Comparison of ENCODE assay signal across 18 cellular contexts in genomic region chr1:205662791-205663190, GRCh38. TPM values are rescaled to one million over a fixed set of nuclear protein-coding genes. Genes with fewer than 3 reads are reported as not detected.
DNase-seq lines count a peak whose midpoint lies in the region; ATAC-seq, FAIRE-seq and TF ChIP-seq lines count a peak whose summit lies in the region.
"Had no signal": no experiment of that assay in that cellular context is flagged by ENCODE, and none has a peak within 500 bp of the region (broad histone marks: within the 10 kb centered on the region; RNA-seq: fewer than 3 reads in every experiment).

No MANE protein-coding gene starts in this region.

- WGBS in liver, result 92% methylated on average over 24 of the region's 24 CpGs
- 93% methylated on average over 12 of the region's 24 CpGs for WGBS in HepG2 (ENCODE audit: low lambda C conversion rate)
- 98% methylated on average over 24 of the region's 24 CpGs for WGBS in mesenchymal stem cell

- H2BK120ac ChIP-seq in mesenchymal stem cell (ENCODE audit: low read depth, low read length), result no peak overlapping the region

- no peak for TF ChIP-seq CTCF in liver (IDR thresholded peaks at IDR 0.05; ENCODE audit: low read depth, low read length, missing input control)
- no peak for TF ChIP-seq CTCF in HepG2 (CRISPR knock-in tag; IDR thresholded peaks at IDR 0.05)
- no peak for TF ChIP-seq CTCF in WERI-Rb-1 (IDR thresholded peaks at IDR 0.05; ENCODE audit: low read depth, low read length)

- no peak overlapping the region for H3K14ac ChIP-seq in mesenchymal stem cell (ENCODE audit: low read length in 2 of 2)

- POLR2A ChIA-PET in HepG2 (lab: Yijun Ruan, JAX), result no interaction called here

- ATAC-seq in HepG2 (no peak), HG02970 (IDR thresholded peaks at IDR 0.05; ENCODE audit: low FRiP score, unreplicated experiment) (no peak)

- H3K27ac ChIP-seq in liver (ENCODE audit: low read depth in 1 of 2, low read length in 2 of 2) (peak overlapping the region; percentile 86 to 94), HepG2 (ENCODE audit: extremely low read length, insufficient read depth, low read length) (no peak overlapping the region), WERI-Rb-1 (peak overlapping the region; percentile 91), mesenchymal stem cell (ENCODE audit: low read length, poor library complexity, severe bottlenecking) (no peak overlapping the region), temporal lobe (ENCODE audit: low read depth, low read length) (peak overlapping the region; percentile 61)
- H3K27ac ChIP-seq: Peyer's patch had no signal

- peak overlapping the region; percentile 52 for H4K91ac ChIP-seq in mesenchymal stem cell (ENCODE audit: low read length)

- H4K8ac ChIP-seq in mesenchymal stem cell (ENCODE audit: low read length), result no peak overlapping the region

- H2BK15ac ChIP-seq in mesenchymal stem cell (ENCODE audit: low read depth, poor library complexity, severe bottlenecking), result no peak overlapping the region

- H3K36me3 ChIP-seq in liver (ENCODE audit: control insufficient read depth in 4 of 4, insufficient read depth in 3 of 4, low read depth in 1 of 4, low read length in 3 of 4) (peaks cover 0 to 8% (median 4%) of the 10 kb centered on the region in 4 donors), HepG2 (replicated peaks in 1 of 2; ENCODE audit: control insufficient read depth in 1 of 2, insufficient read depth in 2 of 2, low read length in 2 of 2) (peaks cover 0 to 1% of the 10 kb centered on the region in 2 experiments; a peak in 1 of 5 replicates), WERI-Rb-1 (peaks cover 56% of the 10 kb centered on the region), mesenchymal stem cell (ENCODE audit: control insufficient read depth in 1 of 2, insufficient read depth in 2 of 2, low read depth in 1 of 2, low read length in 2 of 2) (peaks cover 0 to 42% of the 10 kb centered on the region in 2 experiments)
- H3K36me3 ChIP-seq: MG63 had no signal

- H3K27me3 ChIP-seq in liver (ENCODE audit: control insufficient read depth in 4 of 4, insufficient read depth in 4 of 4, low read length in 3 of 4), result no peaks in the 10 kb centered on the region
- H3K27me3 ChIP-seq in HepG2 (ENCODE audit: control insufficient read depth in 1 of 2, insufficient read depth in 2 of 2, low read length in 2 of 2), result no peaks in the 10 kb centered on the region
- H3K27me3 ChIP-seq in WERI-Rb-1 (ENCODE audit: insufficient read depth, low read depth, severe bottlenecking), result no peaks in the 10 kb centered on the region
- H3K27me3 ChIP-seq in mesenchymal stem cell (ENCODE audit: control insufficient read depth in 1 of 2, insufficient read depth in 1 of 2, low read length in 2 of 2), result peaks cover 0 to 25% of the 10 kb centered on the region in 2 experiments
- H3K27me3 ChIP-seq: MG63, Peyer's patch had no signal

- H3K79me2 ChIP-seq in HepG2 (ENCODE audit: insufficient read depth, low read length), result no peaks in the 10 kb centered on the region

- in situ Hi-C loops in HepG2 (cut with HindIII; ENCODE audit: extremely low pct_ligation_motif_present, low pct_unique_long_range_greater_than_20kb), result no loop called here

- H3K4me2 ChIP-seq in HepG2 (ENCODE audit: low read depth, low read length) (no peak overlapping the region), mesenchymal stem cell (ENCODE audit: low read length, poor library complexity, severe bottlenecking) (no peak overlapping the region)

- CTCF ChIA-PET in HepG2 (lab: Yijun Ruan, JAX; ENCODE audit: low intra/inter-chr PET ratio, low total read pairs), result no interaction called here

- H3K4me1 ChIP-seq in liver (ENCODE audit: control insufficient read depth in 4 of 4, insufficient read depth in 4 of 4, low read length in 3 of 4), result peaks cover 13 to 80% (median 50%) of the 10 kb centered on the region in 4 donors
- peaks cover 43% of the 10 kb centered on the region for H3K4me1 ChIP-seq in HepG2 (ENCODE audit: insufficient read depth, low read length)
- peaks cover 19% of the 10 kb centered on the region for H3K4me1 ChIP-seq in mesenchymal stem cell (ENCODE audit: control insufficient read depth, insufficient read depth, low read depth, low read length)

- H3K18ac ChIP-seq in mesenchymal stem cell (ENCODE audit: low read depth in 1 of 2, low read length in 2 of 2), result no peak overlapping the region

- DNase-seq in HepG2 (ENCODE audit: low spot score), result no peak
- no peak for DNase-seq in WERI-Rb-1
- DNase-seq in mesenchymal stem cell, result no peak
- no peak for DNase-seq in NK-92 treated with Interleukin-12 subunit alpha and Interleukin-12 subunit beta, amount 100 ng/mL, for 24 hours (lab: John Stamatoyannopoulos, UW)
- no peak for DNase-seq in MV-4-11 (lab: John Stamatoyannopoulos, UW)
- DNase-seq: AML-193, DMS79 treated with DMSO at 0.1 percent for 48 hours, H9, Kasumi-1, MG63, NCI-H1048, NCI-H1436, NCI-H1930, NCI-H510A, Peyer's patch had no signal

- TF ChIP-seq EP300 in HepG2 (IDR thresholded peaks at IDR 0.05; ENCODE audit: low read depth in 2 of 2, low read length in 2 of 2) (no peak), HepG2 (CRISPR knock-in tag; IDR thresholded peaks at IDR 0.05; ENCODE audit: borderline replicate concordance) (no peak)

- H2BK5ac ChIP-seq in mesenchymal stem cell (ENCODE audit: low read depth, low read length, poor library complexity, severe bottlenecking), result no peak overlapping the region

- no TSS peak for BruUV-seq in HepG2 (replicated peaks; lab: Mats Ljungman, UMichigan)

- H3K4me3 ChIP-seq in liver (ENCODE audit: low read depth in 1 of 3, low read length in 3 of 3), result no peak overlapping the region
- H3K4me3 ChIP-seq in HepG2 (replicated peaks in 1 of 3; ENCODE audit: insufficient read depth in 1 of 3, low read depth in 2 of 3, low read length in 3 of 3), result no peak overlapping the region
- H3K4me3 ChIP-seq in WERI-Rb-1 (ENCODE audit: low read depth, low read length), result no peak overlapping the region
- no peak overlapping the region for H3K4me3 ChIP-seq in mesenchymal stem cell (ENCODE audit: insufficient read depth in 1 of 2, low read depth in 1 of 2, low read length in 2 of 2)
- H3K4me3 ChIP-seq: MG63, Peyer's patch had no signal

- H3K9me3 ChIP-seq in liver (ENCODE audit: control insufficient read depth in 4 of 4, low read length in 3 of 4), result no peaks in the 10 kb centered on the region
- no peaks in the 10 kb centered on the region for H3K9me3 ChIP-seq in HepG2 (ENCODE audit: low read length)
- no peaks in the 10 kb centered on the region for H3K9me3 ChIP-seq in WERI-Rb-1 (ENCODE audit: severe bottlenecking)
- H3K9me3 ChIP-seq in mesenchymal stem cell (ENCODE audit: control insufficient read depth, low read length), result no peaks in the 10 kb centered on the region
- H3K9me3 ChIP-seq: MG63, Peyer's patch had no signal

- no peak overlapping the region for H2AFZ ChIP-seq in HepG2 (ENCODE audit: low read length)
- no peak overlapping the region for H2AFZ ChIP-seq in mesenchymal stem cell (ENCODE audit: low read depth, low read length)

- H2AK5ac ChIP-seq in mesenchymal stem cell (ENCODE audit: low read length, severe bottlenecking), result no peak overlapping the region

- H3K4ac ChIP-seq in mesenchymal stem cell (ENCODE audit: low read depth in 1 of 2, low read length in 2 of 2), result no peak overlapping the region

- peaks cover 19% of the 10 kb centered on the region for H3K79me1 ChIP-seq in mesenchymal stem cell (replicated peaks; ENCODE audit: low read length, poor library complexity, severe bottlenecking)

- no peak overlapping the region for H3K23ac ChIP-seq in mesenchymal stem cell (ENCODE audit: low read length in 2 of 2)

- no peak overlapping the region for H2BK12ac ChIP-seq in mesenchymal stem cell (ENCODE audit: low read length in 2 of 2)

- TF ChIP-seq POLR2A in HepG2 (IDR thresholded peaks at IDR 0.05; ENCODE audit: insufficient read depth in 1 of 2, low read depth in 2 of 2, low read length in 2 of 2), result no peak

- intact Hi-C loops in HepG2 (cut with micrococcal nuclease; ENCODE audit: unreplicated experiment), result no loop called here

- no peak for FAIRE-seq in HepG2 (lab: Jason Lieb, UNC)

- H3K9ac ChIP-seq in liver (ENCODE audit: low read depth in 1 of 2, low read length in 2 of 2) (no peak overlapping the region), HepG2 (ENCODE audit: insufficient read depth, low read depth, low read length) (no peak overlapping the region), mesenchymal stem cell (ENCODE audit: low read length) (no peak overlapping the region)

- H4K20me1 ChIP-seq in HepG2 (ENCODE audit: insufficient read depth, low read length), result no peaks in the 10 kb centered on the region

- TF ChIP-seq RAD21 in liver (IDR thresholded peaks at IDR 0.05), result no peak
- no peak for TF ChIP-seq RAD21 in HepG2 (CRISPR knock-in tag; IDR thresholded peaks at IDR 0.05)

RNA-seq across cellular contexts. Expression of gene SLC45A3, which starts 17.5 kb away (rescaled TPM):
- total RNA-seq in liver, result 1 to 10 TPM; 5.9 to 9.9 TPM
- 1 to 10 TPM; 5.3 to 5.6 TPM for polyA plus RNA-seq in liver
- total RNA-seq in HepG2 (2016; rRNA removed; fragmentation: Illumina TruSeq; extraction: Trizol), result 1.9 and 3.4 TPM in 2 replicates
- 0.97 and 1.2 TPM in 2 replicates for total RNA-seq in HepG2 (2016; cell fraction: cytosol; rRNA removed; fragmentation: Illumina TruSeq; extraction: Trizol; ENCODE audit: low read depth)
- 1.8 and 4.0 TPM in 2 replicates for total RNA-seq in HepG2 (2016; cell fraction: insoluble cytoplasmic fraction; rRNA removed; fragmentation: Illumina TruSeq; extraction: Trizol)
- 2.7 and 3.3 TPM in 2 replicates for total RNA-seq in HepG2 (2016; cell fraction: membrane; rRNA removed; fragmentation: Illumina TruSeq; extraction: Trizol)
- 2.3 and 3.7 TPM in 2 replicates for total RNA-seq in HepG2 (2016; cell fraction: nucleus; rRNA removed; fragmentation: Illumina TruSeq; extraction: Trizol)
- polyA plus RNA-seq in HepG2 (2011; rRNA removed), result 4.1 and 7.3 TPM in 2 replicates
- 4.4 TPM in 2 replicates for polyA plus RNA-seq in HepG2 (2011; cell fraction: cytosol; rRNA removed)
- 7.3 and 8.6 TPM in 2 replicates for polyA plus RNA-seq in HepG2 (2011; cell fraction: nucleus; rRNA removed)
- polyA plus RNA-seq in HepG2 (2012), result 4.0 and 4.7 TPM in 2 replicates
- polyA plus RNA-seq in HepG2 (2016; cell fraction: cytosol; fragmentation: Illumina TruSeq; extraction: Trizol; ENCODE audit: low read depth), result 0.65 and 0.73 TPM in 2 replicates
- 2.0 and 2.1 TPM in 2 replicates for polyA plus RNA-seq in HepG2 (2016; cell fraction: insoluble cytoplasmic fraction; fragmentation: Illumina TruSeq; extraction: Trizol; ENCODE audit: low read depth)
- polyA plus RNA-seq in HepG2 (2016; cell fraction: membrane; fragmentation: Illumina TruSeq; extraction: Trizol; ENCODE audit: low read depth), result 2.1 TPM in 2 replicates
- polyA plus RNA-seq in HepG2 (2016; cell fraction: nucleus; fragmentation: Illumina TruSeq; extraction: Trizol; ENCODE audit: insufficient read depth, low read depth), result 5.1 and 6.0 TPM in 2 replicates
- 1.8 and 9.9 TPM in 2 replicates for polyA minus RNA-seq in HepG2 (2011; rRNA and poly(A)+ RNA removed; ENCODE audit: low replicate concordance)
- polyA minus RNA-seq in HepG2 (2011; cell fraction: cytosol; rRNA and poly(A)+ RNA removed), result 3.3 and 3.4 TPM in 2 replicates
- 2.5 and 2.7 TPM in 2 replicates for polyA minus RNA-seq in HepG2 (2011; cell fraction: nucleus; rRNA and poly(A)+ RNA removed)
- 4.2 TPM for polyA plus RNA-seq in mesenchymal stem cell (2013, experiment 1 of 2)
- polyA plus RNA-seq in mesenchymal stem cell (2013, experiment 2 of 2), result 4.5 TPM
- 1.2 TPM for total RNA-seq in temporal lobe

RNA-seq across cellular contexts. Expression of gene ELK4, which starts 31.0 kb away (rescaled TPM):
- 10 to 100 TPM in 1 of 2 donors, 1 to 10 TPM in 1; 9.2 to 20.2 TPM for total RNA-seq in liver
- polyA plus RNA-seq in liver, result 1 to 10 TPM; 3.5 to 4.7 TPM
- 13.1 and 15.0 TPM in 2 replicates for total RNA-seq in HepG2 (2016; rRNA removed; fragmentation: Illumina TruSeq; extraction: Trizol)
- 17.4 and 18.2 TPM in 2 replicates for total RNA-seq in HepG2 (2016; cell fraction: cytosol; rRNA removed; fragmentation: Illumina TruSeq; extraction: Trizol; ENCODE audit: low read depth)
- 12.5 and 14.4 TPM in 2 replicates for total RNA-seq in HepG2 (2016; cell fraction: insoluble cytoplasmic fraction; rRNA removed; fragmentation: Illumina TruSeq; extraction: Trizol)
- 27.6 and 35.3 TPM in 2 replicates for total RNA-seq in HepG2 (2016; cell fraction: membrane; rRNA removed; fragmentation: Illumina TruSeq; extraction: Trizol)
- 14.7 and 15.8 TPM in 2 replicates for total RNA-seq in HepG2 (2016; cell fraction: nucleus; rRNA removed; fragmentation: Illumina TruSeq; extraction: Trizol)
- 6.8 and 8.3 TPM in 2 replicates for polyA plus RNA-seq in HepG2 (2011; rRNA removed)
- 2.3 and 3.5 TPM in 2 replicates for polyA plus RNA-seq in HepG2 (2011; cell fraction: cytosol; rRNA removed)
- 11.0 and 12.1 TPM in 2 replicates for polyA plus RNA-seq in HepG2 (2011; cell fraction: nucleus; rRNA removed)
- 9.9 and 11.2 TPM in 2 replicates for polyA plus RNA-seq in HepG2 (2012)
- polyA plus RNA-seq in HepG2 (2016; cell fraction: cytosol; fragmentation: Illumina TruSeq; extraction: Trizol; ENCODE audit: low read depth), result 9.0 and 9.8 TPM in 2 replicates
- polyA plus RNA-seq in HepG2 (2016; cell fraction: insoluble cytoplasmic fraction; fragmentation: Illumina TruSeq; extraction: Trizol; ENCODE audit: low read depth), result 12.2 TPM in 2 replicates
- polyA plus RNA-seq in HepG2 (2016; cell fraction: membrane; fragmentation: Illumina TruSeq; extraction: Trizol; ENCODE audit: low read depth), result 15.0 TPM in 2 replicates
- polyA plus RNA-seq in HepG2 (2016; cell fraction: nucleus; fragmentation: Illumina TruSeq; extraction: Trizol; ENCODE audit: insufficient read depth, low read depth), result 20.1 and 20.3 TPM in 2 replicates
- 12.0 and 30.8 TPM in 2 replicates for polyA minus RNA-seq in HepG2 (2011; rRNA and poly(A)+ RNA removed; ENCODE audit: low replicate concordance)
- polyA minus RNA-seq in HepG2 (2011; cell fraction: cytosol; rRNA and poly(A)+ RNA removed), result 11.9 and 12.8 TPM in 2 replicates
- 21.0 and 22.3 TPM in 2 replicates for polyA minus RNA-seq in HepG2 (2011; cell fraction: nucleus; rRNA and poly(A)+ RNA removed)
- 12.7 TPM for polyA plus RNA-seq in mesenchymal stem cell (2013, experiment 1 of 2)
- polyA plus RNA-seq in mesenchymal stem cell (2013, experiment 2 of 2), result 12.6 TPM
- 9.1 TPM for total RNA-seq in temporal lobe

Comparison
In these comparisons a context has a peak if more than half of its experiments do, and no peak if none do; other contexts are left out.
1. H3K27ac ChIP-seq: peak in liver (2 of 2), WERI-Rb-1 (single experiment) and temporal lobe (single experiment); none in HepG2 (single experiment) and mesenchymal stem cell (single experiment).